Comparison of ENCODE assay signal across 9 cellular contexts in genomic region chr5:17132444-17133083, GRCh38.
DNase-seq lines count a peak whose midpoint lies in the region; ATAC-seq and TF ChIP-seq lines count a peak whose summit lies in the region.
"Had no signal": no experiment of that assay in that cellular context is flagged by ENCODE, and none has a peak within 500 bp of the region (broad histone marks: within the 10 kb centered on the region; RNA-seq: fewer than 3 reads in every experiment).

No MANE protein-coding gene starts in this region.

- ATAC-seq in HG02870 (IDR thresholded peaks at IDR 0.05; ENCODE audit: unreplicated experiment), result peak; percentile 78
- ATAC-seq in activated T-helper 17 cell treated with anti-CD3 and anti-CD28 coated beads, Interleukin-2, amount 50 U/mL, for 72 hours (replicated peaks), result no peak
- no peak for ATAC-seq in omental fat pad (ENCODE audit: low FRiP score)

- no peaks in the 10 kb centered on the region for H3K27me3 Mint-ChIP-seq in chondrocyte (ENCODE audit: low read depth)
- H3K27me3 Mint-ChIP-seq in nephron (ENCODE audit: low read depth), result peaks cover 11% of the 10 kb centered on the region
- H3K27me3 Mint-ChIP-seq in activated T-helper 17 cell treated with anti-CD3 and anti-CD28 coated beads, Interleukin-2, amount 50 U/mL, for 72 hours, result peaks cover 7% of the 10 kb centered on the region

- H3K9me3 Mint-ChIP-seq in chondrocyte (ENCODE audit: low read depth) (no peaks in the 10 kb centered on the region), nephron (no peaks in the 10 kb centered on the region)
- H3K9me3 Mint-ChIP-seq in activated T-helper 17 cell treated with anti-CD3 and anti-CD28 coated beads, Interleukin-2, amount 50 U/mL, for 72 hours, result peaks cover 4% of the 10 kb centered on the region
- H3K9me3 Mint-ChIP-seq: stimulated activated naive CD8-positive, alpha-beta T cell treated with anti-CD3 and anti-CD28 coated beads, Interleukin-15, Interleukin-2, amounts not matched to agents 100 ng/mL and 50 ng/mL, for 24 hours had no signal

- peaks cover 37% of the 10 kb centered on the region for H3K4me1 Mint-ChIP-seq in chondrocyte (ENCODE audit: low read depth)
- H3K4me1 Mint-ChIP-seq in nephron, result peaks cover 6% of the 10 kb centered on the region
- no peaks in the 10 kb centered on the region for H3K4me1 Mint-ChIP-seq in activated T-helper 17 cell treated with anti-CD3 and anti-CD28 coated beads, Interleukin-2, amount 50 U/mL, for 72 hours

- no peaks in the 10 kb centered on the region for H3K36me3 Mint-ChIP-seq in chondrocyte (ENCODE audit: low read depth)
- no peaks in the 10 kb centered on the region for H3K36me3 Mint-ChIP-seq in nephron (ENCODE audit: low read depth)
- H3K36me3 Mint-ChIP-seq in activated T-helper 17 cell treated with anti-CD3 and anti-CD28 coated beads, Interleukin-2, amount 50 U/mL, for 72 hours (ENCODE audit: low read depth), result no peaks in the 10 kb centered on the region

- no peak overlapping the region for H3K4me3 Mint-ChIP-seq in chondrocyte (ENCODE audit: unreplicated experiment)
- no peak overlapping the region for H3K4me3 Mint-ChIP-seq in nephron
- no peak overlapping the region for H3K4me3 Mint-ChIP-seq in activated T-helper 17 cell treated with anti-CD3 and anti-CD28 coated beads, Interleukin-2, amount 50 U/mL, for 72 hours
- H3K4me3 Mint-ChIP-seq: stimulated activated naive CD8-positive, alpha-beta T cell treated with anti-CD3 and anti-CD28 coated beads, Interleukin-15, Interleukin-2, amounts not matched to agents 100 ng/mL and 50 ng/mL, for 24 hours had no signal

- DNase-seq in NCI-H510A treated with DMSO at 0.1 percent for 48 hours (lab: John Stamatoyannopoulos, UW) (peak; percentile 60), NCI-H510A (lab: John Stamatoyannopoulos, UW) (no peak), NCI-H69 (lab: John Stamatoyannopoulos, UW) (peak; percentile 74), chondrocyte (ENCODE audit: low spot score) (no peak), omental fat pad (ENCODE audit: low spot score) (no peak)

- H3K27ac Mint-ChIP-seq in chondrocyte (ENCODE audit: unreplicated experiment), result no peak overlapping the region
- no peak overlapping the region for H3K27ac Mint-ChIP-seq in nephron
- no peak overlapping the region for H3K27ac Mint-ChIP-seq in activated T-helper 17 cell treated with anti-CD3 and anti-CD28 coated beads, Interleukin-2, amount 50 U/mL, for 72 hours
- H3K27ac Mint-ChIP-seq: stimulated activated naive CD8-positive, alpha-beta T cell treated with anti-CD3 and anti-CD28 coated beads, Interleukin-15, Interleukin-2, amounts not matched to agents 100 ng/mL and 50 ng/mL, for 24 hours had no signal

- peak; percentile 86 for TF ChIP-seq CTCF in chondrocyte (IDR thresholded peaks at IDR 0.05)
- TF ChIP-seq CTCF in nephron (IDR thresholded peaks at IDR 0.05; ENCODE audit: unreplicated experiment in 3 of 3), result peak; percentile 57 to 71 (median 68)
- TF ChIP-seq CTCF in omental fat pad (IDR thresholded peaks at IDR 0.05), result peak in 1 of 3 donors; percentile 22

Comparison
In these comparisons a context has a peak if more than half of its experiments do, and no peak if none do; other contexts are left out.
1. DNase-seq: peak in NCI-H510A treated with DMSO at 0.1 percent for 48 hours (single experiment) and NCI-H69 (single experiment); none in NCI-H510A (single experiment), chondrocyte (single experiment) and omental fat pad (single experiment).